Comparison of ENCODE assay signal across 6 cellular contexts in genomic region chr1:155003227-155003765, GRCh38.
DNase-seq lines count a peak whose midpoint lies in the region; ATAC-seq and TF ChIP-seq lines count a peak whose summit lies in the region.

No MANE protein-coding gene starts in this region.

- H3K27me3 ChIP-seq in muscle layer of duodenum (ENCODE audit: low read depth, low read length), result no peaks in the 10 kb centered on the region

- H3K4me3 ChIP-seq in astrocyte of the cerebellum (ENCODE audit: low read depth, low read length) (peak overlapping the region; percentile 82), muscle layer of duodenum (ENCODE audit: low read depth in 1 of 2, low read length in 2 of 2) (peak overlapping the region; percentile 92 to 93)

- peaks cover 17 to 46% of the 10 kb centered on the region in 2 donors for H3K4me1 ChIP-seq in muscle layer of duodenum (ENCODE audit: control insufficient read depth in 1 of 2, insufficient read depth in 2 of 2, low read length in 2 of 2)

- no peak for TF ChIP-seq CTCF in astrocyte of the cerebellum (IDR thresholded peaks at IDR 0.05; ENCODE audit: low read depth, low read length, missing control alignments)

- no peaks in the 10 kb centered on the region for H3K9me3 ChIP-seq in muscle layer of duodenum (ENCODE audit: control insufficient read depth in 1 of 2, low read length in 2 of 2)

- no peak for ATAC-seq in GM19395 (IDR thresholded peaks at IDR 0.05; ENCODE audit: unreplicated experiment)

- peaks cover 0 to 5% of the 10 kb centered on the region in 2 donors for H3K36me3 ChIP-seq in muscle layer of duodenum (ENCODE audit: control insufficient read depth in 1 of 2, insufficient read depth in 2 of 2, low read length in 2 of 2)

- in situ Hi-C loops in astrocyte of the cerebellum (cut with HindIII; ENCODE audit: low sequenced_read_pairs), result no loop called here

- peak; percentile 70 for DNase-seq in activated CD8-positive, alpha-beta memory T cell treated with anti-CD3 and anti-CD28 coated beads for 24 hours
- no peak for DNase-seq in activated CD8-positive, alpha-beta memory T cell treated with anti-CD3 and anti-CD28 coated beads, Interleukin-2, amount 50 U/mL, for 4 hours
- no peak for DNase-seq in astrocyte of the cerebellum (ENCODE audit: low read depth)
- no peak for DNase-seq in GM19238 (ENCODE audit: insufficient read length, low spot score)

- H3K27ac ChIP-seq in muscle layer of duodenum (ENCODE audit: low read length), result peak overlapping the region; percentile 97
